ENCODE assay signal across 8 cellular contexts in genomic region chrX:46588263-46588662, GRCh38. TPM values are rescaled to one million over a fixed set of nuclear protein-coding genes. Genes with fewer than 3 reads are reported as not detected.
DNase-seq lines count a peak whose midpoint lies in the region; ATAC-seq and TF ChIP-seq lines count a peak whose summit lies in the region.

No MANE protein-coding gene starts in this region.

- H3K27ac Mint-ChIP-seq in T-cell: peak overlapping the region; percentile 93

- H2AFZ ChIP-seq in DND-41 (ENCODE audit: low read depth, low read length): no peak overlapping the region
- peak overlapping the region; percentile 56 for H2AFZ ChIP-seq in neuronal stem cell (ENCODE audit: low read length)

- no peak overlapping the region for H3K4ac ChIP-seq in neuronal stem cell (ENCODE audit: low read length)

- no peaks in the 10 kb centered on the region for H3K27me3 Mint-ChIP-seq in T-cell

- CTCF ChIA-PET in T-cell (lab: Charles Lee): interaction anchor here in 1 of 2 donors (0.5 kb wide), 1 partner anchor 704 kb away, joined by 3 read pairs; no protein-coding TSS in a partner anchor

- no peaks in the 10 kb centered on the region for H3K27me3 ChIP-seq in DND-41 (ENCODE audit: insufficient read depth, low read length, poor library complexity)
- H3K27me3 ChIP-seq in neuronal stem cell (ENCODE audit: control insufficient read depth in 3 of 3, insufficient read depth in 3 of 3, low read depth in 1 of 3, low read length in 3 of 3): no peaks in the 10 kb centered on the region

- POLR2A ChIA-PET in T-cell (lab: Charles Lee): no interaction called here

- no CpG with 5 or more reads among the region's 4 CpGs for WGBS in neuronal stem cell (ENCODE audit: extremely low coverage in 2 of 2, insufficient read length in 2 of 2, insufficient replicate concordance in 1 of 2), 2 donors

- no peak overlapping the region for H2BK12ac ChIP-seq in neuronal stem cell (ENCODE audit: low read length)

- H3K9me3 Mint-ChIP-seq in T-cell: no peaks in the 10 kb centered on the region

- no peak overlapping the region for H3K9ac ChIP-seq in DND-41 (ENCODE audit: low read depth, low read length)
- no peak overlapping the region for H3K9ac ChIP-seq in neuronal stem cell (ENCODE audit: low read depth, low read length, poor library complexity)

- no peak for TF ChIP-seq CTCF in DND-41 (IDR thresholded peaks at IDR 0.05; ENCODE audit: borderline replicate concordance, extremely low read depth, low read length, poor library complexity, severe bottlenecking)
- TF ChIP-seq CTCF in coronary artery (IDR thresholded peaks at IDR 0.05): no peak

- H3K18ac ChIP-seq in neuronal stem cell (ENCODE audit: low read length): no peak overlapping the region

- no peaks in the 10 kb centered on the region for H3K36me3 ChIP-seq in DND-41 (ENCODE audit: insufficient read depth, low read length)
- H3K36me3 ChIP-seq in neuronal stem cell (replicated peaks in 1 of 2; ENCODE audit: control insufficient read depth in 2 of 2, insufficient read depth in 2 of 2, low read length in 2 of 2): no peaks in the 10 kb centered on the region

- peaks cover 9% of the 10 kb centered on the region for H3K4me1 ChIP-seq in DND-41 (ENCODE audit: insufficient read depth, low read length)
- H3K4me1 ChIP-seq in neuronal stem cell (ENCODE audit: control insufficient read depth in 2 of 2, insufficient read depth in 1 of 2, low read depth in 1 of 2, low read length in 2 of 2): peaks cover 3 to 8% of the 10 kb centered on the region in 2 donors

- DNase-seq in DND-41 (peak; percentile 59), T-cell (peak in 30 of 34 experiments; percentile 4 to 59 (median 33)), coronary artery (ENCODE audit: low spot score) (no peak), neuronal stem cell (ENCODE audit: low spot score) (no peak)

- no peaks in the 10 kb centered on the region for H3K79me1 ChIP-seq in neuronal stem cell (ENCODE audit: low read depth, low read length)

- H3K4me3 Mint-ChIP-seq in T-cell: peak overlapping the region; percentile 59 to 69 (median 67)

- H3K4me2 ChIP-seq in DND-41 (ENCODE audit: insufficient read depth, low read length) (no peak overlapping the region), neuronal stem cell (ENCODE audit: insufficient read depth, low read length, poor library complexity, severe bottlenecking) (no peak overlapping the region)

- H3K4me3 ChIP-seq in DND-41 (ENCODE audit: low read depth in 1 of 2, low read length in 2 of 2): no peak overlapping the region
- H3K4me3 ChIP-seq in coronary artery: peak overlapping the region; percentile 48
- H3K4me3 ChIP-seq in neuronal stem cell (ENCODE audit: low read length in 2 of 2): no peak overlapping the region

- H3K27ac ChIP-seq in DND-41 (ENCODE audit: low read length) (no peak overlapping the region), coronary artery (peak overlapping the region; percentile 37 to 83), neuronal stem cell (replicated peaks; ENCODE audit: low read length) (no peak overlapping the region)

- H3K14ac ChIP-seq in neuronal stem cell (ENCODE audit: low read length): no peak overlapping the region

- H2AK5ac ChIP-seq in neuronal stem cell (ENCODE audit: low read depth, low read length): no peak overlapping the region

- H3K36me3 Mint-ChIP-seq in T-cell: no peaks in the 10 kb centered on the region

- H2BK120ac ChIP-seq in neuronal stem cell (ENCODE audit: low read depth, low read length): no peak overlapping the region

- ATAC-seq in DND-41 (ENCODE audit: insufficient read depth, low read depth): peak; percentile 74
- ATAC-seq in T-cell (replicated peaks in 1 of 4): peak; percentile 52 to 80 (median 64)
- ATAC-seq in HG02885 (IDR thresholded peaks at IDR 0.05; ENCODE audit: poor library complexity, unreplicated experiment): no peak
- no peak for ATAC-seq in GM19467 (IDR thresholded peaks at IDR 0.05; ENCODE audit: unreplicated experiment)
- ATAC-seq in GM21367 (IDR thresholded peaks at IDR 0.05; ENCODE audit: unreplicated experiment): no peak
- ATAC-seq in HG03196 (IDR thresholded peaks at IDR 0.05; ENCODE audit: unreplicated experiment): no peak

- H3K9me3 ChIP-seq in DND-41 (ENCODE audit: insufficient read depth, low read length, severe bottlenecking) (no peaks in the 10 kb centered on the region), neuronal stem cell (replicated peaks in 1 of 2; ENCODE audit: control insufficient read depth in 2 of 2, insufficient read depth in 1 of 2, low read depth in 1 of 2, low read length in 2 of 2) (no peaks in the 10 kb centered on the region)

- H4K20me1 ChIP-seq in DND-41 (ENCODE audit: insufficient read depth, low read length): no peaks in the 10 kb centered on the region

- no peak overlapping the region for H4K8ac ChIP-seq in neuronal stem cell (ENCODE audit: low read depth, low read length)

- no peak overlapping the region for H3K23ac ChIP-seq in neuronal stem cell (ENCODE audit: low read depth, low read length, poor library complexity)

- H2BK15ac ChIP-seq in neuronal stem cell (ENCODE audit: low read length): no peak overlapping the region

- H3K4me1 Mint-ChIP-seq in T-cell: peaks cover 28 to 54% (median 44%) of the 10 kb centered on the region in 3 donors

- no peak overlapping the region for H2BK5ac ChIP-seq in neuronal stem cell (ENCODE audit: low read length)

- no peaks in the 10 kb centered on the region for H3K79me2 ChIP-seq in DND-41 (ENCODE audit: insufficient read depth, low read length)

- H4K91ac ChIP-seq in neuronal stem cell (ENCODE audit: low read depth, low read length, poor library complexity): no peak overlapping the region

RNA-seq across cellular contexts. Expression of gene CHST7, which starts 14.7 kb away (rescaled TPM):
- total RNA-seq in T-cell: 1 to 10 TPM; 3.3 to 8.0 (median 6.4) TPM
- polyA plus RNA-seq in neuronal stem cell (2013, experiment 1 of 2): 2.4 TPM
- polyA plus RNA-seq in neuronal stem cell (2013, experiment 2 of 2): 2.5 TPM

RNA-seq across cellular contexts. Expression of gene ZNF674, which starts 43.0 kb away (rescaled TPM):
- total RNA-seq in T-cell: 1 to 10 TPM; 3.2 to 5.5 (median 4.6) TPM
- 1.8 TPM for polyA plus RNA-seq in neuronal stem cell (2013, experiment 1 of 2)
- 1.9 TPM for polyA plus RNA-seq in neuronal stem cell (2013, experiment 2 of 2)

Comparison
In these comparisons a context has a peak if more than half of its experiments do, and no peak if none do; other contexts are left out.
1. ATAC-seq: peak in DND-41 (single experiment) and T-cell (4 of 4); none in HG02885 (single experiment), GM19467 (single experiment), GM21367 (single experiment) and HG03196 (single experiment).
2. DNase-seq: peak in DND-41 (single experiment) and T-cell (30 of 34); none in coronary artery (single experiment) and neuronal stem cell (single experiment).
3. H3K27ac ChIP-seq: peak in coronary artery (2 of 2); none in DND-41 (single experiment) and neuronal stem cell (single experiment).